Comparison of ENCODE assay signal across 34 cellular contexts in the genomic region with DNA sequence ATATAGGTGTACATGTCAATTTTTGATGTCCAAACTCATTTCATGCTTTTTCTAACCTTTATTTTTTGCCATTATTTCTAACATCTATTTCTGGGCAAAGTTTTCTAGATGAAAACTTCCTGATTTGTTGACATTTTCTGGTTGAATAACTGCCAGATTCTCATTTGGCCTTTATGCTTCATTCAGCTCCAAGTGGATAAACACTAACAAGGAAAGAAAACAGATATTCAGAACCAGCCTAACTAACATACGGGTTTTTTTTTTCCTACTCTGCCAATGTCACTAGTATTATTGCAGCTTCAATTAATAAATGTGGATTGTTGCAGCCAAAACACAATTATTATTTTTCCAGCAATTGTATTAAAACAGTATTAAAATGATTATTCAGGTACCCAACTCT.
"Had no signal": no experiment of that assay in that cellular context is flagged by ENCODE, and none has a peak within 500 bp of the region (broad histone marks: within the 10 kb centered on the region; RNA-seq: fewer than 3 reads in every experiment).

No MANE protein-coding gene starts in this region.

- DNase-seq: activated CD4-positive, alpha-beta T cell treated with anti-CD3 and anti-CD28 coated beads for 1 hour; activated CD4-positive, alpha-beta T cell treated with anti-CD3 and anti-CD28 coated beads, Interleukin-2, amount 10 ng/mL, durations not matched to agents 24 days and 14 days; activated CD4-positive, alpha-beta T cell treated with anti-CD3 and anti-CD28 coated beads, Interleukin-2, amount 50 U/mL, for 48 hours; activated CD4-positive, CD25-positive, alpha-beta regulatory T cell; activated CD8-positive, alpha-beta T cell treated with anti-CD3 and anti-CD28 coated beads, Interleukin-2, amount 10 ng/mL, durations not matched to agents 7 days and 5 days; activated gamma-delta T cell; activated naive CD4-positive, alpha-beta T cell treated with Interleukin-2 at 50 U/mL for 16 hours; activated naive CD8-positive, alpha-beta T cell treated with anti-CD3 and anti-CD28 coated beads, Interleukin-2, amount 10 ng/mL, durations not matched to agents 7 days and 5 days; activated T-cell treated with anti-CD3 and anti-CD28 coated beads, Interleukin-2, amount 50 U/mL, for 24 hours; amygdala; body of pancreas; cerebellar nuclear complex; Karpas-422; KBM-7; NCI-H1105; NCI-H1417 treated with DMSO at 0.1 percent for 48 hours; NCI-H187 treated with DMSO at 0.1 percent for 48 hours; NCI-H2081; NCI-H2171 treated with DMSO at 0.1 percent for 48 hours; NCI-H2227 treated with DMSO at 0.1 percent for 48 hours; NCI-H524 treated with DMSO at 0.1 percent for 48 hours; NK-92 treated with Interleukin-12 subunit alpha and Interleukin-12 subunit beta, amount 100 ng/mL, for 24 hours; PC-3; Peyer's patch; RPMI8226; SHP77 treated with DMSO at 0.1 percent for 48 hours; SW 1271; T-helper 1 cell; T-helper 2 cell; T-helper 9 cell; WERI-Rb-1 had no signal

- H3K4me1 ChIP-seq: ascending aorta, body of pancreas, breast epithelium, Peyer's patch, SJSA1 had no signal

- H3K36me3 ChIP-seq: ascending aorta, breast epithelium, Peyer's patch, SJSA1, WERI-Rb-1 had no signal

- H3K9me3 ChIP-seq: ascending aorta, body of pancreas, breast epithelium, Peyer's patch, SJSA1 had no signal

- H3K27me3 ChIP-seq: ascending aorta, body of pancreas, breast epithelium, Peyer's patch, SJSA1 had no signal

- H3K27ac ChIP-seq: ascending aorta, body of pancreas, breast epithelium, Peyer's patch, SJSA1, WERI-Rb-1 had no signal

- H3K4me3 ChIP-seq: ascending aorta, body of pancreas, breast epithelium, Peyer's patch, SJSA1 had no signal

- ATAC-seq: activated CD8-positive, alpha-beta T cell treated with anti-CD3 and anti-CD28 coated beads, Interleukin-2, amount 10 ng/mL, durations not matched to agents 7 days and 5 days; body of pancreas; PC-3 had no signal
